In genomic region chr15:75130597-75131268, GRCh38 we compare ENCODE assay signal across 9 cellular contexts.
A peak's percentile ranks its signal among the peaks of the same experiment; 100 is the strongest.
DNase-seq lines count a peak whose midpoint lies in the region; ATAC-seq and TF ChIP-seq lines count a peak whose summit lies in the region.
"Had no signal": no experiment of that assay in that cellular context is flagged by ENCODE, and none has a peak within 500 bp of the region (broad histone marks: within the 10 kb centered on the region; RNA-seq: fewer than 3 reads in every experiment).

No MANE protein-coding gene starts in this region.

- ATAC-seq in activated CD4-positive, CD25-positive, alpha-beta regulatory T cell treated with anti-CD3 and anti-CD28 coated beads, Interleukin-2, amount 50 U/mL, for 24 hours, result peak; percentile 99
- peak; percentile 87 for ATAC-seq in HG02759 (IDR thresholded peaks at IDR 0.05; ENCODE audit: unreplicated experiment)

- CTCF ChIA-PET in HEK293T (lab: Yijun Ruan, JAX), result no interaction called here

- H3K4me1 ChIP-seq in neutrophil (ENCODE audit: control insufficient read depth in 1 of 2, insufficient read depth in 1 of 2, low read depth in 1 of 2, low read length in 1 of 2), result peaks cover 72 to 73% of the 10 kb centered on the region in 2 experiments

- H3K27me3 ChIP-seq in neutrophil, result no peaks in the 10 kb centered on the region

- no peak for TF ChIP-seq CTCF in neutrophil (IDR thresholded peaks at IDR 0.05)

- peak overlapping the region; percentile 39 to 47 for H3K4me3 ChIP-seq in neutrophil (ENCODE audit: low read depth in 1 of 2, low read length in 1 of 2)

- no peaks in the 10 kb centered on the region for H3K9me3 ChIP-seq in neutrophil

- POLR2A ChIA-PET in HEK293T (lab: Yijun Ruan, JAX), result interaction anchor here (2.5 kb wide), 1 partner anchor 71 kb away, joined by 7 read pairs; the partner anchor contains the start of gene C15orf39

- no peaks in the 10 kb centered on the region for H3K36me3 ChIP-seq in neutrophil

- H3K27ac ChIP-seq in neutrophil, result peak overlapping the region; percentile 99
- H3K27ac ChIP-seq: 22Rv1 had no signal

- no peak for DNase-seq in activated CD4-positive, CD25-positive, alpha-beta regulatory T cell (lab: John Stamatoyannopoulos, UW)
- DNase-seq in NOMO-1 treated with dmso at 0.1 percent for 144 hours (lab: John Stamatoyannopoulos, UW; ENCODE audit: unreplicated experiment) (peak; percentile 19), SKM-1 (lab: John Stamatoyannopoulos, UW; ENCODE audit: unreplicated experiment) (no peak), HEK293T (ENCODE audit: extremely low spot score) (no peak)
- no peak for DNase-seq in activated effector memory CD4-positive, alpha-beta T cell treated with Interleukin-2 at 50 U/mL for 16 hours

TF ChIP-seq in HEK293T, 16 proteins besides CTCF, POLR2A, EP300 and RAD21:
- TF ChIP-seq TARDBP (IDR thresholded peaks at IDR 0.05) (no peak), FOXK2 (IDR thresholded peaks at IDR 0.05) (no peak), ARNT (IDR thresholded peaks at IDR 0.05) (no peak), L3MBTL2 (conservative IDR thresholded peaks at IDR 0.05) (no peak), CTBP1 (IDR thresholded peaks at IDR 0.05; ENCODE audit: borderline replicate concordance) (no peak), PKNOX1 (IDR thresholded peaks at IDR 0.05) (no peak), NFRKB (IDR thresholded peaks at IDR 0.05) (no peak), ZNF384 (IDR thresholded peaks at IDR 0.05) (no peak), FOXM1 (IDR thresholded peaks at IDR 0.05; ENCODE audit: borderline replicate concordance) (no peak)
